8 cellular contexts compared by ENCODE assay signal in the genomic region with DNA sequence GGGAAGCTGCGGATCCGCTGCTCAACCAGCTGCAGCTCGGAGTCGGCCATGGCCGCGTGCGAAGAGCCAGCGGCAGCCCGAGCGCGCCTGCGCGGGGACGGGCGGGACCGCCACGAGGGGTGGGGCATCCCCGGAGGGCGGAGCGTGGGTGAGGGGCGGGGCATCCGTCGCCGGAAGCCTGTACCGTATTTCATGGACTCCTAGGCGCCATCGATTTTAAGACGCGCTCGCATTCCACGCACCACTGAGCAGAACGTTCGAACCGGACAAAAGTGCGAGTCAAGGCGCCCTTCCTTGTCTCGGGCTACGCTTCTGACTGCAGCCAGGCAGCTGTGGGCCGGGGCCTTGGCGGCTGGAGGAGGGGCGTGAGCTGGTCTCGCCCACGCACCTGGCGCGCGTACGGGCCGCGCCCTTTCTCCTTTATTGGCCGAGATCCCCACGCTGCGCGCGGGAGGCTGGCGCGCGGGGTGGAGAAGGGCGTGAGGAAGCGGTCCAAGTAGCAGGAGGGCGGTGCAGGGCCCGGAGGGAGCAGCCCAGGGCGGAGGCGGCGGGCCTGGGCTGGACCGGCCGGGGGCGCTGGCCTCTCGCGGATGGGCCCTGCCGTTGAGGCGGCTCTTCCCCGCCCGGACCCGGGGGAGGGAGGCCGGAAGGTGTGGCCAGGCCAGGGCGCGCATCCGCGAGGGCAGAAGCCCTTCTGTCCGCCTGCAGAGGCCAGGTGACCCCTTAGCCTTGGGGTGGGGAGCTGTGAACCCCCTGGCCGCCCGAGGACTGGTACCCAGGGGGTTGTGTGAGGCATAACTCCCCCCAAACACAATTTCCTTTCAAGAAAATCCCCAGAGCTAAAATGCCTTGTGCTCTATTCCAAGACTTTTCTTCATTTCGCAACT. TPM values are rescaled to one million over a fixed set of nuclear protein-coding genes. Genes with fewer than 3 reads are reported as not detected.
A peak's percentile ranks its signal among the peaks of the same experiment; 100 is the strongest.
DNase-seq lines count a peak whose midpoint lies in the region; ATAC-seq and TF ChIP-seq lines count a peak whose summit lies in the region.

A gene with protein sequence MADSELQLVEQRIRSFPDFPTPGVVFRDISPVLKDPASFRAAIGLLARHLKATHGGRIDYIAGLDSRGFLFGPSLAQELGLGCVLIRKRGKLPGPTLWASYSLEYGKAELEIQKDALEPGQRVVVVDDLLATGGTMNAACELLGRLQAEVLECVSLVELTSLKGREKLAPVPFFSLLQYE (minus strand): TSS at position 79 of the 887 bp plus-strand sequence. CDS start 29 bp downstream, at position 50.

- peaks cover 25% of the 10 kb centered on the region for H3K4me1 Mint-ChIP-seq in activated naive CD4-positive, alpha-beta T cell treated with anti-CD3 and anti-CD28 coated beads for 36 hours (ENCODE audit: low read depth)

- H3K36me3 ChIP-seq in gastroesophageal sphincter = peaks cover 0 to 27% of the 10 kb centered on the region in 2 donors

- peak within 1 kb of the TSS; percentile 97 for H3K27ac Mint-ChIP-seq in activated naive CD4-positive, alpha-beta T cell treated with anti-CD3 and anti-CD28 coated beads for 36 hours

- TF ChIP-seq CTCF in HFF-Myc (IDR thresholded peaks at IDR 0.05; ENCODE audit: low read depth, low read length, missing control alignments) = peak; percentile 18
- TF ChIP-seq CTCF in gastroesophageal sphincter (IDR thresholded peaks at IDR 0.05) = peak in 3 of 4 experiments; percentile 23 to 59 (median 43)

- 0% methylated on average over 1 of the region's 83 CpGs for WGBS in gastroesophageal sphincter (ENCODE audit: low coverage in 1 of 2), 2 donors

- no peak for TF ChIP-seq POLR2A in gastroesophageal sphincter (IDR thresholded peaks at IDR 0.05)

- DNase-seq in GM04504 (ENCODE audit: low read depth) (peak; percentile 81), HFF-Myc (ENCODE audit: extremely low read depth, low read depth) (peak; percentile 87), MV-4-11 (lab: John Stamatoyannopoulos, UW) (peak; percentile 90), SK-N-DZ (ENCODE audit: low spot score) (peak; percentile 89), non-pigmented ciliary epithelial cell (ENCODE audit: low read depth) (peak; percentile 71), substantia nigra (lab: John Stamatoyannopoulos, UW) (peak; percentile 64 to 96 (median 87))
- DNase-seq in activated naive CD4-positive, alpha-beta T cell treated with anti-CD3 and anti-CD28 coated beads for 36 hours = peak; percentile 97

- H3K9me3 Mint-ChIP-seq in activated naive CD4-positive, alpha-beta T cell treated with anti-CD3 and anti-CD28 coated beads for 36 hours = no peaks in the 10 kb centered on the region

- H3K27me3 Mint-ChIP-seq in activated naive CD4-positive, alpha-beta T cell treated with anti-CD3 and anti-CD28 coated beads for 36 hours (ENCODE audit: low read depth) = no peaks in the 10 kb centered on the region

- CTCF ChIA-PET in activated naive CD4-positive, alpha-beta T cell treated with anti-CD3 and anti-CD28 coated beads for 36 hours (lab: Charles Lee) = interaction anchor here (0.6 to 8.0 kb wide), 10 partner anchors 9 to 755 kb away, joined by 3 to 45 read pairs (median 3); a partner anchor contains a TSS

- H3K4me1 ChIP-seq in gastroesophageal sphincter = peaks cover 0 to 45% (median 22%) of the 10 kb centered on the region in 3 donors

- H3K36me3 Mint-ChIP-seq in activated naive CD4-positive, alpha-beta T cell treated with anti-CD3 and anti-CD28 coated beads for 36 hours (ENCODE audit: low read depth) = peaks cover 33% of the 10 kb centered on the region

- no peaks in the 10 kb centered on the region for H3K27me3 ChIP-seq in gastroesophageal sphincter

- ATAC-seq in gastroesophageal sphincter = peak; percentile 92

- H3K27ac ChIP-seq in gastroesophageal sphincter = peak within 1 kb of the TSS; percentile 79 to 97 (median 92)
- H3K27ac ChIP-seq in substantia nigra (ENCODE audit: low read depth, low read length, poor library complexity, severe bottlenecking) = peak within 1 kb of the TSS; percentile 84

- H3K9me3 ChIP-seq in gastroesophageal sphincter = no peaks in the 10 kb centered on the region

- peak within 1 kb of the TSS; percentile 97 for H3K4me3 Mint-ChIP-seq in activated naive CD4-positive, alpha-beta T cell treated with anti-CD3 and anti-CD28 coated beads for 36 hours

- intact Hi-C loops in activated naive CD4-positive, alpha-beta T cell treated with anti-CD3 and anti-CD28 coated beads for 36 hours (cut with micrococcal nuclease) = loop anchor here (1.0 to 5.0 kb wide), 8 partner anchors 9 to 405 kb away; a partner anchor contains a TSS

- peak within 1 kb of the TSS; percentile 90 for H3K4me3 ChIP-seq in HFF-Myc (replicated peaks; ENCODE audit: low read depth, low read length)
- peak within 1 kb of the TSS; percentile 56 to 68 for H3K4me3 ChIP-seq in gastroesophageal sphincter

- no peak for TF ChIP-seq EP300 in gastroesophageal sphincter (IDR thresholded peaks at IDR 0.05)

RNA-seq across cellular contexts. Expression of the gene that starts here (rescaled TPM):
- polyA plus RNA-seq in SK-N-DZ (2014; cell fraction: cytosol; rRNA removed) = 144 and 169 TPM in 2 replicates
- 148 and 171 TPM in 2 replicates for polyA plus RNA-seq in SK-N-DZ (2014; cell fraction: nucleus; rRNA removed)
- 100 to 1,000 TPM; 314 TPM for total RNA-seq in activated naive CD4-positive, alpha-beta T cell treated with anti-CD3 and anti-CD28 coated beads for 36 hours
- total RNA-seq in gastroesophageal sphincter = 100 to 1,000 TPM in 2 of 4 donors, 10 to 100 TPM in 2; 64.9 to 103 (median 92.9) TPM

Comparison
In these comparisons a context has a peak if more than half of its experiments do, and no peak if none do; other contexts are left out.
1. Peak in every context shown above with its lines: DNase-seq, ATAC-seq, H3K4me3 ChIP-seq and H3K27ac ChIP-seq.